14 cellular contexts compared by ENCODE assay signal in the genomic region with DNA sequence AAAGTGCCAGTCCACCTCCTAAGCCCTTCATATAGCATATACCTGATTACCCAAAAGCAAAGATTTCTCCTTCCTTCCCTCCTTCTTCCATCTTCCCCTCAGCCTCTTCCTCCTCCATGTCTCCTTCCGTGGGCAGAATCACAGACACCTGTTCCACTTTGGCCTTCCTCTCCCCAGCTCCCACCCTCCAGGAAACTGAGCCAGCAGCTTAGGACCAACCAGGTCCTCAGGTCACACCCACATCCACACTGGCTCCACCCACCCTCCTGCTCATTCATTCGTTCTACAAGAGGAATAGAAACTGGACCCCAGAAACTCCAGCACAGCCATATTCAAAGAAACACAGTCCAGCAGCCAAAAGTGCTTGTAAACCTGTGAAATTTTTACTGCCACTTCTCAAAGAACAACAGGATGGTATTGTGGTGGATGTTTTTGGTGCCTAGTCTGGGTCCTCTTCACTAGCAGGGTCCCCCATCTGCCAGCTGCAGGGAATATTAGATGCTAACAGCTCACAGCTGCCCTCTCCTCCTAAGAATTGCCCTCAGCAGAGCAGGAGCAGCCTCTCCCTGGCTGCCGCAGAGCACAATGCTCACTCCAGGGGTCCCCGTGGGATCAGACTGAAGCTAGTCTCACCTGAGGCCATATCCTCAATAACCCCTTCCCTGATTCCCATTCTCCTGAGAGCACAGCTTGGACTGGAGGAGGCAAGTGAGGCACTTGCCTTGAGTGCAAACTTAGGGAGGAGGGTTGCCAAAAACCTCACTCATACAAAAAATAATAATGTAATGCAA. TPM values are rescaled to one million over a fixed set of nuclear protein-coding genes. Genes with fewer than 3 reads are reported as not detected.
DNase-seq lines count a peak whose midpoint lies in the region; ATAC-seq and TF ChIP-seq lines count a peak whose summit lies in the region.
"Had no signal": no experiment of that assay in that cellular context is flagged by ENCODE, and none has a peak within 500 bp of the region (broad histone marks: within the 10 kb centered on the region; RNA-seq: fewer than 3 reads in every experiment).

No MANE protein-coding gene starts in this region.

- POLR2A ChIA-PET in SK-N-SH (lab: Yijun Ruan, JAX): interaction anchor here (0.6 kb wide), 1 partner anchor 23 kb away, joined by 3 read pairs; no protein-coding TSS in a partner anchor
- POLR2A ChIA-PET in CD8-positive, alpha-beta T cell (lab: Charles Lee): no interaction called here
- POLR2A ChIA-PET in activated CD4-positive, alpha-beta memory T cell treated with anti-CD3 and anti-CD28 coated beads for 36 hours (lab: Charles Lee): no interaction called here

- H4K20me1 ChIP-seq in SK-N-SH (ENCODE audit: insufficient read depth): no peaks in the 10 kb centered on the region

- no peaks in the 10 kb centered on the region for H3K27me3 ChIP-seq in SK-N-SH (ENCODE audit: insufficient read depth)
- H3K27me3 ChIP-seq in CD8-positive, alpha-beta T cell (ENCODE audit: insufficient read depth, low read length): no peaks in the 10 kb centered on the region

- H3K27ac Mint-ChIP-seq in CD8-positive, alpha-beta T cell: no peak overlapping the region
- H3K27ac Mint-ChIP-seq in activated CD4-positive, alpha-beta memory T cell treated with anti-CD3 and anti-CD28 coated beads for 36 hours: no peak overlapping the region
- H3K27ac Mint-ChIP-seq: activated naive CD8-positive, alpha-beta T cell treated with anti-CD3 and anti-CD28 coated beads, Interleukin-2, amount 50 U/mL, for 24 hours; stimulated activated naive CD8-positive, alpha-beta T cell treated with anti-CD3 and anti-CD28 coated beads, Interleukin-15, Interleukin-2, amounts not matched to agents 100 ng/mL and 50 ng/mL, for 24 hours had no signal

- CTCF ChIA-PET in SK-N-SH (lab: Yijun Ruan, JAX): interaction anchor here (0.7 to 2.1 kb wide), 17 partner anchors 9 to 330 kb away, joined by 3 to 18 read pairs (median 4); no protein-coding TSS in a partner anchor
- CTCF ChIA-PET in CD8-positive, alpha-beta T cell (lab: Charles Lee): interaction anchor here (0.6 kb wide), 1 partner anchor 211 kb away, joined by 3 read pairs; no protein-coding TSS in a partner anchor
- CTCF ChIA-PET in activated CD4-positive, alpha-beta memory T cell treated with anti-CD3 and anti-CD28 coated beads for 36 hours (lab: Charles Lee): no interaction called here

- peak overlapping the region in 1 of 2 experiments; percentile 39; a peak in 1 of 4 replicates for H3K27ac ChIP-seq in SK-N-SH (ENCODE audit: low read depth in 2 of 2, low read length in 1 of 2)
- H3K27ac ChIP-seq in CD8-positive, alpha-beta T cell (ENCODE audit: low read depth, low read length): no peak overlapping the region

- H3K9me2 ChIP-seq in SK-N-SH: no peaks in the 10 kb centered on the region

- H3K4me3 Mint-ChIP-seq in CD8-positive, alpha-beta T cell: no peak overlapping the region
- no peak overlapping the region for H3K4me3 Mint-ChIP-seq in activated CD4-positive, alpha-beta memory T cell treated with anti-CD3 and anti-CD28 coated beads for 36 hours
- H3K4me3 Mint-ChIP-seq: activated naive CD8-positive, alpha-beta T cell treated with anti-CD3 and anti-CD28 coated beads, Interleukin-2, amount 50 U/mL, for 24 hours; stimulated activated naive CD8-positive, alpha-beta T cell treated with anti-CD3 and anti-CD28 coated beads, Interleukin-15, Interleukin-2, amounts not matched to agents 100 ng/mL and 50 ng/mL, for 24 hours had no signal

- H3K4me1 Mint-ChIP-seq in CD8-positive, alpha-beta T cell (ENCODE audit: low read depth): peaks cover 8% of the 10 kb centered on the region
- H3K4me1 Mint-ChIP-seq in activated CD4-positive, alpha-beta memory T cell treated with anti-CD3 and anti-CD28 coated beads for 36 hours (ENCODE audit: low read depth): no peaks in the 10 kb centered on the region

- peak; percentile 66 for TF ChIP-seq RAD21 in SK-N-SH (IDR thresholded peaks at IDR 0.05; ENCODE audit: low read length)

- no peaks in the 10 kb centered on the region for H3K9me3 ChIP-seq in SK-N-SH
- no peaks in the 10 kb centered on the region for H3K9me3 ChIP-seq in CD8-positive, alpha-beta T cell (ENCODE audit: low read length)

- no peaks in the 10 kb centered on the region for H3K9me3 Mint-ChIP-seq in CD8-positive, alpha-beta T cell
- H3K9me3 Mint-ChIP-seq in activated CD4-positive, alpha-beta memory T cell treated with anti-CD3 and anti-CD28 coated beads for 36 hours: no peaks in the 10 kb centered on the region
- H3K9me3 Mint-ChIP-seq: activated naive CD8-positive, alpha-beta T cell treated with anti-CD3 and anti-CD28 coated beads, Interleukin-2, amount 50 U/mL, for 24 hours; stimulated activated naive CD8-positive, alpha-beta T cell treated with anti-CD3 and anti-CD28 coated beads, Interleukin-15, Interleukin-2, amounts not matched to agents 100 ng/mL and 50 ng/mL, for 24 hours had no signal

- H3K79me2 ChIP-seq in SK-N-SH (ENCODE audit: insufficient read depth): no peaks in the 10 kb centered on the region

- no peak for TF ChIP-seq CTCF in SK-N-SH (IDR thresholded peaks at IDR 0.05)
- TF ChIP-seq CTCF in CD8-positive, alpha-beta T cell (IDR thresholded peaks at IDR 0.05): no peak

- peaks cover 0 to 38% of the 10 kb centered on the region in 2 experiments; a peak in 1 of 4 replicates for H3K4me1 ChIP-seq in SK-N-SH (ENCODE audit: control insufficient read depth in 1 of 2, insufficient read depth in 2 of 2, low read depth in 1 of 2, low read length in 1 of 2)
- no peaks in the 10 kb centered on the region for H3K4me1 ChIP-seq in CD8-positive, alpha-beta T cell (ENCODE audit: insufficient read depth, low read length)

- intact Hi-C loops in CD8-positive, alpha-beta T cell (cut with DNase I, micrococcal nuclease): no loop called here
- intact Hi-C loops in activated CD4-positive, alpha-beta memory T cell treated with anti-CD3 and anti-CD28 coated beads for 36 hours (cut with micrococcal nuclease): no loop called here

- H3K9ac ChIP-seq in SK-N-SH: no peak overlapping the region

- 9% methylated on average over 2 of the region's 4 CpGs for WGBS in SK-N-SH (ENCODE audit: low lambda C conversion rate)

- H3K4me3 ChIP-seq in SK-N-SH (ENCODE audit: low read depth in 2 of 2, low read length in 1 of 2): no peak overlapping the region
- H3K4me3 ChIP-seq in CD8-positive, alpha-beta T cell (ENCODE audit: low read depth, low read length): no peak overlapping the region

- no peak overlapping the region for H2AFZ ChIP-seq in SK-N-SH (ENCODE audit: low read depth)

- no peaks in the 10 kb centered on the region for H3K36me3 Mint-ChIP-seq in CD8-positive, alpha-beta T cell
- no peaks in the 10 kb centered on the region for H3K36me3 Mint-ChIP-seq in activated CD4-positive, alpha-beta memory T cell treated with anti-CD3 and anti-CD28 coated beads for 36 hours

- TF ChIP-seq EP300 in SK-N-SH (IDR thresholded peaks at IDR 0.05; ENCODE audit: borderline replicate concordance in 1 of 2, low read depth in 1 of 2, low read length in 1 of 2): no peak

- no peaks in the 10 kb centered on the region for H3K36me3 ChIP-seq in SK-N-SH (replicated peaks in 1 of 2; ENCODE audit: control insufficient read depth in 1 of 2, insufficient read depth in 2 of 2, low read length in 1 of 2)
- no peaks in the 10 kb centered on the region for H3K36me3 ChIP-seq in CD8-positive, alpha-beta T cell (ENCODE audit: insufficient read depth, low read length)

- DNase-seq in SK-N-SH: no peak
- DNase-seq in RPMI8226: peak; percentile 54
- DNase-seq in midbrain (lab: John Stamatoyannopoulos, UW): no peak
- DNase-seq in CD8-positive, alpha-beta T cell: no peak
- DNase-seq in activated CD4-positive, alpha-beta memory T cell treated with anti-CD3 and anti-CD28 coated beads for 36 hours: no peak
- no peak for DNase-seq in COR-L47 (lab: John Stamatoyannopoulos, UW)
- DNase-seq: activated naive CD8-positive, alpha-beta T cell treated with anti-CD3 and anti-CD28 coated beads, Interleukin-2, amount 50 U/mL, for 24 hours; dermis blood vessel endothelial cell; DMS79 treated with DMSO at 0.1 percent for 48 hours; foreskin fibroblast had no signal

- H3K4me2 ChIP-seq in SK-N-SH: no peak overlapping the region

- peaks cover 6% of the 10 kb centered on the region for H3K27me3 Mint-ChIP-seq in CD8-positive, alpha-beta T cell (ENCODE audit: low read depth)
- H3K27me3 Mint-ChIP-seq in activated CD4-positive, alpha-beta memory T cell treated with anti-CD3 and anti-CD28 coated beads for 36 hours: peaks cover 6% of the 10 kb centered on the region

- ATAC-seq in SK-N-SH treated with all-trans-retinoic acid at 6 μM for 48 hours (no peak), HG02885 (IDR thresholded peaks at IDR 0.05; ENCODE audit: poor library complexity, unreplicated experiment) (peak; percentile 52)
- no peak for ATAC-seq in CD8-positive, alpha-beta T cell
- ATAC-seq: activated naive CD8-positive, alpha-beta T cell treated with anti-CD3 and anti-CD28 coated beads, Interleukin-2, amount 50 U/mL, for 24 hours; left lobe of liver had no signal

- H3F3A ChIP-seq in SK-N-SH (replicated peaks; ENCODE audit: insufficient read depth): no peaks in the 10 kb centered on the region

TF ChIP-seq in SK-N-SH, 30 proteins besides CTCF, POLR2A, EP300 and RAD21:
- TF ChIP-seq SMC3 (IDR thresholded peaks at IDR 0.05; ENCODE audit: low read depth, low read length) (peak; percentile 44; the same call in 1 of the 2 replicates), RCOR1 (IDR thresholded peaks at IDR 0.05; ENCODE audit: low read length) (no peak)

TF ChIP-seq in SK-N-SH treated with all-trans-retinoic acid at 6 μM for 48 hours, 23 proteins besides CTCF, POLR2A, EP300 and RAD21 (continues in another document):
- TF ChIP-seq ARNTL (CRISPR knock-in tag; IDR thresholded peaks at IDR 0.05; ENCODE audit: borderline replicate concordance, low read depth) (no peak), SNAI2 (CRISPR knock-in tag; IDR thresholded peaks at IDR 0.05) (no peak)

RNA-seq across cellular contexts. Expression of a gene that starts 18.4 kb away (rescaled TPM):
- 0.15 and 0.31 TPM in 2 replicates for polyA plus RNA-seq in SK-N-SH (2012; rRNA removed)
- polyA plus RNA-seq in SK-N-SH (2012; cell fraction: cytosol; rRNA removed): 0.45 and 0.51 TPM in 2 replicates
- polyA plus RNA-seq in SK-N-SH (2012; cell fraction: nucleus; rRNA removed): 0.10 and 0.35 TPM in 2 replicates
- total RNA-seq in CD8-positive, alpha-beta T cell: not detected
- total RNA-seq in activated CD4-positive, alpha-beta memory T cell treated with anti-CD3 and anti-CD28 coated beads for 36 hours: not detected
